Comparison of ENCODE assay signal across 8 cellular contexts in genomic region chr5:141330299-141331080, GRCh38. TPM values are rescaled to one million over a fixed set of nuclear protein-coding genes. Genes with fewer than 3 reads are reported as not detected.
DNase-seq lines count a peak whose midpoint lies in the region; ATAC-seq and TF ChIP-seq lines count a peak whose summit lies in the region.

Gene PCDHGA1, plus strand, starts transcription at chr5:141330514.

- H3K4me1 ChIP-seq in HUES64 (ENCODE audit: insufficient read depth, low read length), result no peaks in the 10 kb centered on the region

- peak; percentile 68 for TF ChIP-seq CTCF in WI38 (IDR thresholded peaks at IDR 0.05; ENCODE audit: low read depth, low read length)

- POLR2A ChIA-PET in activated CD4-positive, alpha-beta T cell treated with anti-CD3 and anti-CD28 coated beads for 36 hours (lab: Charles Lee), result interaction anchor here (0.7 to 1.0 kb wide), 2 partner anchors 10 to 62 kb away, joined by 3 to 4 read pairs; partner anchors contain the start of genes PCDHGA8 and TAF7

- CTCF ChIA-PET in activated CD4-positive, alpha-beta T cell treated with anti-CD3 and anti-CD28 coated beads for 36 hours (lab: Charles Lee), result interaction anchor here (0.6 to 4.1 kb wide), 12 partner anchors 8 to 241 kb away, joined by 3 to 23 read pairs (median 6); partner anchors contain the start of genes PCDHGA2, PCDHGA3, PCDHGB3 and TAF7

- intact Hi-C loops in activated CD4-positive, alpha-beta T cell treated with anti-CD3 and anti-CD28 coated beads for 36 hours (cut with DNase I, micrococcal nuclease), result no loop called here

- H3K36me3 ChIP-seq in HUES64 (ENCODE audit: insufficient read depth, low read length), result no peaks in the 10 kb centered on the region

- H3K4me3 Mint-ChIP-seq in activated CD4-positive, alpha-beta T cell treated with anti-CD3 and anti-CD28 coated beads for 36 hours, result no peak within 1 kb of the TSS
- H3K4me3 Mint-ChIP-seq in immature natural killer cell, result peak within 1 kb of the TSS in 4 of 5 donors; percentile 58 to 75 (median 65)
- no peak within 1 kb of the TSS for H3K4me3 Mint-ChIP-seq in activated T-helper 17 cell treated with anti-CD3 and anti-CD28 coated beads, Interleukin-2, amount 50 U/mL, for 72 hours

- peaks cover 50% of the 10 kb centered on the region for H3K27me3 Mint-ChIP-seq in activated CD4-positive, alpha-beta T cell treated with anti-CD3 and anti-CD28 coated beads for 36 hours
- peaks cover 21 to 61% (median 37%) of the 10 kb centered on the region in 3 donors for H3K27me3 Mint-ChIP-seq in immature natural killer cell (ENCODE audit: low read depth in 3 of 3)
- peaks cover 17% of the 10 kb centered on the region for H3K27me3 Mint-ChIP-seq in activated T-helper 17 cell treated with anti-CD3 and anti-CD28 coated beads, Interleukin-2, amount 50 U/mL, for 72 hours

- H3K9me3 Mint-ChIP-seq in activated CD4-positive, alpha-beta T cell treated with anti-CD3 and anti-CD28 coated beads for 36 hours (ENCODE audit: low read depth), result peaks cover 26% of the 10 kb centered on the region
- peaks cover 12 to 62% (median 28%) of the 10 kb centered on the region in 6 donors for H3K9me3 Mint-ChIP-seq in immature natural killer cell
- peaks cover 6% of the 10 kb centered on the region for H3K9me3 Mint-ChIP-seq in activated T-helper 17 cell treated with anti-CD3 and anti-CD28 coated beads, Interleukin-2, amount 50 U/mL, for 72 hours

- peaks cover 18% of the 10 kb centered on the region for H3K36me3 Mint-ChIP-seq in activated CD4-positive, alpha-beta T cell treated with anti-CD3 and anti-CD28 coated beads for 36 hours (ENCODE audit: low read depth)
- H3K36me3 Mint-ChIP-seq in immature natural killer cell, result peaks cover 4 to 8% (median 7%) of the 10 kb centered on the region in 3 donors
- H3K36me3 Mint-ChIP-seq in activated T-helper 17 cell treated with anti-CD3 and anti-CD28 coated beads, Interleukin-2, amount 50 U/mL, for 72 hours (ENCODE audit: low read depth), result no peaks in the 10 kb centered on the region

- WGBS in HUES64, result 86% methylated on average over 21 of the region's 21 CpGs

- peaks cover 2% of the 10 kb centered on the region for H3K4me1 Mint-ChIP-seq in activated CD4-positive, alpha-beta T cell treated with anti-CD3 and anti-CD28 coated beads for 36 hours
- peaks cover 7% of the 10 kb centered on the region in 2 donors for H3K4me1 Mint-ChIP-seq in immature natural killer cell
- peaks cover 4% of the 10 kb centered on the region for H3K4me1 Mint-ChIP-seq in activated T-helper 17 cell treated with anti-CD3 and anti-CD28 coated beads, Interleukin-2, amount 50 U/mL, for 72 hours

- peak within 1 kb of the TSS; percentile 19; the same call in 1 of the 2 replicates for H3K9ac ChIP-seq in HUES64 (ENCODE audit: low read depth, low read length)

- H3K27ac Mint-ChIP-seq in activated CD4-positive, alpha-beta T cell treated with anti-CD3 and anti-CD28 coated beads for 36 hours, result no peak within 1 kb of the TSS
- H3K27ac Mint-ChIP-seq in immature natural killer cell, result no peak within 1 kb of the TSS
- H3K27ac Mint-ChIP-seq in activated T-helper 17 cell treated with anti-CD3 and anti-CD28 coated beads, Interleukin-2, amount 50 U/mL, for 72 hours, result no peak within 1 kb of the TSS

- H3K27ac ChIP-seq in HUES64 (ENCODE audit: low read depth, low read length), result no peak within 1 kb of the TSS

- peaks cover 29% of the 10 kb centered on the region; the same call in 1 of the 2 replicates for H3K9me3 ChIP-seq in HUES64 (ENCODE audit: insufficient read depth, low read depth, low read length)

- DNase-seq in activated CD4-positive, alpha-beta T cell treated with anti-CD3 and anti-CD28 coated beads for 36 hours, result peak; percentile 62
- no peak for DNase-seq in activated CD4-positive, alpha-beta T cell treated with anti-CD3 and anti-CD28 coated beads for 4 hours
- DNase-seq in immature natural killer cell (peak in 1 of 3 donors; percentile 42), SW480 (ENCODE audit: low spot score) (no peak)

- no peaks in the 10 kb centered on the region for H3K27me3 ChIP-seq in HUES64 (ENCODE audit: insufficient read depth, low read length)

- peak; percentile 38 for ATAC-seq in activated CD4-positive, alpha-beta T cell treated with anti-CD3 and anti-CD28 coated beads for 36 hours
- no peak for ATAC-seq in GM19023 (IDR thresholded peaks at IDR 0.05; ENCODE audit: unreplicated experiment)
- no peak for ATAC-seq in activated T-helper 17 cell treated with anti-CD3 and anti-CD28 coated beads, Interleukin-2, amount 50 U/mL, for 72 hours (replicated peaks)

- H3K4me3 ChIP-seq in HUES64 (ENCODE audit: low read length), result no peak within 1 kb of the TSS
- peak within 1 kb of the TSS; percentile 63 for H3K4me3 ChIP-seq in WI38 (ENCODE audit: low read depth, low read length)

RNA-seq across cellular contexts. Expression of gene PCDHGA1, which starts in this region (rescaled TPM):
- under 1 TPM in 1 of 2 experiments, not detected in 1; 0.05 TPM for total RNA-seq in activated CD4-positive, alpha-beta T cell treated with anti-CD3 and anti-CD28 coated beads for 36 hours
- polyA plus RNA-seq in HUES64 (2013, experiment 1 of 2), result 0.40 TPM
- polyA plus RNA-seq in HUES64 (2013, experiment 2 of 2), result 0.19 TPM
- not detected for polyA plus RNA-seq in immature natural killer cell
- total RNA-seq in activated T-helper 17 cell treated with anti-CD3 and anti-CD28 coated beads, Interleukin-2, amount 50 U/mL, for 72 hours, result under 1 TPM; 0.09 to 0.16 TPM

Comparison
In these comparisons a context has a peak if more than half of its experiments do, and no peak if none do; other contexts are left out.
1. Peak in DNase-seq and ATAC-seq in activated CD4-positive, alpha-beta T cell treated with anti-CD3 and anti-CD28 coated beads for 36 hours; RNA of the gene not detected or under 1 TPM.
2. H3K4me3 Mint-ChIP-seq: peak in immature natural killer cell (4 of 5); none in activated CD4-positive, alpha-beta T cell treated with anti-CD3 and anti-CD28 coated beads for 36 hours (single experiment) and activated T-helper 17 cell treated with anti-CD3 and anti-CD28 coated beads, Interleukin-2, amount 50 U/mL, for 72 hours (single experiment).